Comparison of ENCODE assay signal across 1 cellular context in the genomic region with DNA sequence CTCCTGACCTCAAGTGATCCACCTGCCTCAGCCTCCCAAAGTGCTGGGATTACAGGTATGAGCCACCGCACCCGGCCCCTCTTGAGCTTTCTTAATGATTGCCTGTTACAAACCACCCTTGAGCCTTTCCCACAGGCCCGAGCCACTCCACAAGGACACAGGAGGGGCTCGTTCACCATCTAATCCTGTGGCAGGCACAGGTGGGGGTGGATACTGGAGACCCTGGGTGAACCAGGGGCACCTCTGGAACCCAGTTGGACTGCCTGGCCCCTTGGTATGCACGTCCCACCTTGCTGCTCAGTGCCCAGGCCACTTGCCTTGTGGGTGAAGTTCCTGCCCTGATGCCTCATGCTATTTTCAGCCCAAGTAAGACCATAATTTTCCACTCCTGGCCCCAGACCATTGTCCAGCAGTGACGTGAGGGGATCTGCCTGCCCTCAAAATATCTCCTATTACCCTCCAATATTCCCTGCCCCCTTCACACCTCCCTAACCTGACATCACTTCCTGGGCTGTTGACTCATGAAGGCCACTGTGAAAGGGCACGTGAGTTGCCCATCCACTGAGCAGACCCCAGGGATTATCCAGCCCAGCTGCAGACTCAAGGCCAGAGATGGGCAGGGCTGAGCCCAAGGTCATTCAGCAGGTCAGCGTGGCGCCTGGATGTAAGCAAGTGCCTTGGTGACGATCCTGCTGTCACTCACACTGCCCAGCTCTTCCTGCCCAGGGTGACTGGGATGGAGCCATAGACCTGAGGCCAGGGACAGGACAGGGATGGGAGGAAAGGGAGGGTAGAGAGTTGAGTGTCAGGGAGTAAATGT.
A peak's percentile ranks its signal among the peaks of the same experiment; 100 is the strongest.
TF ChIP-seq lines count a peak whose summit lies in the region.

No MANE protein-coding gene starts in this region.

TF ChIP-seq in HepG2, 621 proteins besides CTCF, POLR2A, EP300 and RAD21 (continued from another document and continues in another):
- TF ChIP-seq ZFP36L2 (CRISPR knock-in tag; IDR thresholded peaks at IDR 0.05) (no peak), ZBTB38 (CRISPR knock-in tag; IDR thresholded peaks at IDR 0.05) (peak; percentile 47; the same call in 1 of the 2 replicates), TBL1XR1 (IDR thresholded peaks at IDR 0.05; ENCODE audit: borderline replicate concordance, low read length, partially characterized antibody) (no peak), ELF1 (CRISPR knock-in tag; IDR thresholded peaks at IDR 0.05) (peak; percentile 57; the same call in 1 of the 2 replicates), RBAK (CRISPR knock-in tag; IDR thresholded peaks at IDR 0.05) (no peak), PRPF4 (IDR thresholded peaks at IDR 0.05; ENCODE audit: low read depth, low read length, poor library complexity, severe bottlenecking) (no peak), REPIN1 (CRISPR knock-in tag; IDR thresholded peaks at IDR 0.05; ENCODE audit: borderline replicate concordance, low read depth) (peak; percentile 64; the same call in 1 of the 2 replicates), ZFX (CRISPR knock-in tag; IDR thresholded peaks at IDR 0.05; ENCODE audit: low read depth) (peak; percentile 73), CAMTA2 (CRISPR knock-in tag; IDR thresholded peaks at IDR 0.05; ENCODE audit: borderline replicate concordance) (no peak), ZMYM2 (CRISPR knock-in tag; IDR thresholded peaks at IDR 0.05) (no peak), ZNF101 (CRISPR knock-in tag; IDR thresholded peaks at IDR 0.05; ENCODE audit: borderline replicate concordance, low read depth) (no peak), ZNF75D (CRISPR knock-in tag; IDR thresholded peaks at IDR 0.05; ENCODE audit: borderline replicate concordance) (no peak), PCBP1 (IDR thresholded peaks at IDR 0.05; ENCODE audit: borderline replicate concordance, low read depth, low read length) (no peak), PHF5A (CRISPR knock-in tag; IDR thresholded peaks at IDR 0.05; ENCODE audit: low read depth, unreplicated experiment) (no peak), ZNF296 (CRISPR knock-in tag; conservative IDR thresholded peaks at IDR 0.05) (peak; percentile 47; the same call in 1 of the 2 replicates), CBX2 (IDR thresholded peaks at IDR 0.05; ENCODE audit: low read depth, low read length) (no peak), CBX2 (CRISPR knock-in tag; IDR thresholded peaks at IDR 0.05; ENCODE audit: low read depth) (no peak), ZNF879 (CRISPR knock-in tag; IDR thresholded peaks at IDR 0.05) (no peak), ZNF724P (CRISPR knock-in tag; IDR thresholded peaks at IDR 0.05; ENCODE audit: borderline replicate concordance) (peak; percentile 60; the same call in 1 of the 2 replicates), NBN (conservative IDR thresholded peaks at IDR 0.05) (no peak), PHF8 (CRISPR knock-in tag; IDR thresholded peaks at IDR 0.05) (no peak), ZNF510 (CRISPR knock-in tag; IDR thresholded peaks at IDR 0.05; ENCODE audit: low read depth) (no peak), ARHGAP35 (CRISPR knock-in tag; IDR thresholded peaks at IDR 0.05; ENCODE audit: borderline replicate concordance) (no peak), ZNF83 (CRISPR knock-in tag; IDR thresholded peaks at IDR 0.05; ENCODE audit: borderline replicate concordance) (no peak), HNRNPH1 (optimal IDR thresholded peaks at IDR 0.05; ENCODE audit: low read depth, low read length) (no peak), NRL (CRISPR knock-in tag; IDR thresholded peaks at IDR 0.05; ENCODE audit: borderline replicate concordance) (no peak), JUND (CRISPR knock-in tag; IDR thresholded peaks at IDR 0.05) (peak; percentile 89; the same call in 1 of the 2 replicates), ADNP (CRISPR knock-in tag; IDR thresholded peaks at IDR 0.05) (no peak)
- TF ChIP-seq, protein P1, sequence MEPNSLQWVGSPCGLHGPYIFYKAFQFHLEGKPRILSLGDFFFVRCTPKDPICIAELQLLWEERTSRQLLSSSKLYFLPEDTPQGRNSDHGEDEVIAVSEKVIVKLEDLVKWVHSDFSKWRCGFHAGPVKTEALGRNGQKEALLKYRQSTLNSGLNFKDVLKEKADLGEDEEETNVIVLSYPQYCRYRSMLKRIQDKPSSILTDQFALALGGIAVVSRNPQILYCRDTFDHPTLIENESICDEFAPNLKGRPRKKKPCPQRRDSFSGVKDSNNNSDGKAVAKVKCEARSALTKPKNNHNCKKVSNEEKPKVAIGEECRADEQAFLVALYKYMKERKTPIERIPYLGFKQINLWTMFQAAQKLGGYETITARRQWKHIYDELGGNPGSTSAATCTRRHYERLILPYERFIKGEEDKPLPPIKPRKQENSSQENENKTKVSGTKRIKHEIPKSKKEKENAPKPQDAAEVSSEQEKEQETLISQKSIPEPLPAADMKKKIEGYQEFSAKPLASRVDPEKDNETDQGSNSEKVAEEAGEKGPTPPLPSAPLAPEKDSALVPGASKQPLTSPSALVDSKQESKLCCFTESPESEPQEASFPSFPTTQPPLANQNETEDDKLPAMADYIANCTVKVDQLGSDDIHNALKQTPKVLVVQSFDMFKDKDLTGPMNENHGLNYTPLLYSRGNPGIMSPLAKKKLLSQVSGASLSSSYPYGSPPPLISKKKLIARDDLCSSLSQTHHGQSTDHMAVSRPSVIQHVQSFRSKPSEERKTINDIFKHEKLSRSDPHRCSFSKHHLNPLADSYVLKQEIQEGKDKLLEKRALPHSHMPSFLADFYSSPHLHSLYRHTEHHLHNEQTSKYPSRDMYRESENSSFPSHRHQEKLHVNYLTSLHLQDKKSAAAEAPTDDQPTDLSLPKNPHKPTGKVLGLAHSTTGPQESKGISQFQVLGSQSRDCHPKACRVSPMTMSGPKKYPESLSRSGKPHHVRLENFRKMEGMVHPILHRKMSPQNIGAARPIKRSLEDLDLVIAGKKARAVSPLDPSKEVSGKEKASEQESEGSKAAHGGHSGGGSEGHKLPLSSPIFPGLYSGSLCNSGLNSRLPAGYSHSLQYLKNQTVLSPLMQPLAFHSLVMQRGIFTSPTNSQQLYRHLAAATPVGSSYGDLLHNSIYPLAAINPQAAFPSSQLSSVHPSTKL (CRISPR knock-in tag; IDR thresholded peaks at IDR 0.05), result peak; percentile 94
- TF ChIP-seq, protein P2, sequence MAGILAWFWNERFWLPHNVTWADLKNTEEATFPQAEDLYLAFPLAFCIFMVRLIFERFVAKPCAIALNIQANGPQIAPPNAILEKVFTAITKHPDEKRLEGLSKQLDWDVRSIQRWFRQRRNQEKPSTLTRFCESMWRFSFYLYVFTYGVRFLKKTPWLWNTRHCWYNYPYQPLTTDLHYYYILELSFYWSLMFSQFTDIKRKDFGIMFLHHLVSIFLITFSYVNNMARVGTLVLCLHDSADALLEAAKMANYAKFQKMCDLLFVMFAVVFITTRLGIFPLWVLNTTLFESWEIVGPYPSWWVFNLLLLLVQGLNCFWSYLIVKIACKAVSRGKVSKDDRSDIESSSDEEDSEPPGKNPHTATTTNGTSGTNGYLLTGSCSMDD (CRISPR knock-in tag; IDR thresholded peaks at IDR 0.05), result no peak
- TF ChIP-seq, protein P3, sequence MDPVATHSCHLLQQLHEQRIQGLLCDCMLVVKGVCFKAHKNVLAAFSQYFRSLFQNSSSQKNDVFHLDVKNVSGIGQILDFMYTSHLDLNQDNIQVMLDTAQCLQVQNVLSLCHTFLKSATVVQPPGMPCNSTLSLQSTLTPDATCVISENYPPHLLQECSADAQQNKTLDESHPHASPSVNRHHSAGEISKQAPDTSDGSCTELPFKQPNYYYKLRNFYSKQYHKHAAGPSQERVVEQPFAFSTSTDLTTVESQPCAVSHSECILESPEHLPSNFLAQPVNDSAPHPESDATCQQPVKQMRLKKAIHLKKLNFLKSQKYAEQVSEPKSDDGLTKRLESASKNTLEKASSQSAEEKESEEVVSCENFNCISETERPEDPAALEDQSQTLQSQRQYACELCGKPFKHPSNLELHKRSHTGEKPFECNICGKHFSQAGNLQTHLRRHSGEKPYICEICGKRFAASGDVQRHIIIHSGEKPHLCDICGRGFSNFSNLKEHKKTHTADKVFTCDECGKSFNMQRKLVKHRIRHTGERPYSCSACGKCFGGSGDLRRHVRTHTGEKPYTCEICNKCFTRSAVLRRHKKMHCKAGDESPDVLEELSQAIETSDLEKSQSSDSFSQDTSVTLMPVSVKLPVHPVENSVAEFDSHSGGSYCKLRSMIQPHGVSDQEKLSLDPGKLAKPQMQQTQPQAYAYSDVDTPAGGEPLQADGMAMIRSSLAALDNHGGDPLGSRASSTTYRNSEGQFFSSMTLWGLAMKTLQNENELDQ (CRISPR knock-in tag; IDR thresholded peaks at IDR 0.05; ENCODE audit: borderline replicate concordance), result no peak
- TF ChIP-seq, protein P4, sequence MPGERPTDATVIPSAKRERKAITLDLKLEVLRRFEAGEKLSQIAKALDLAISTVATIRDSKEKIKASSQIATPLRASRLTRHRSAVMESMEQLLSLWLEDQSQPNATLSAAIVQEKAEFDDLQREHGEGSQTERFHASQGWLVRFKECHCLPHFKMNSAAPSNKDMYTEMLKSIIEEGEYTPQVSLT (CRISPR knock-in tag; IDR thresholded peaks at IDR 0.05; ENCODE audit: borderline replicate concordance, low read depth), result no peak
- TF ChIP-seq, protein P5, sequence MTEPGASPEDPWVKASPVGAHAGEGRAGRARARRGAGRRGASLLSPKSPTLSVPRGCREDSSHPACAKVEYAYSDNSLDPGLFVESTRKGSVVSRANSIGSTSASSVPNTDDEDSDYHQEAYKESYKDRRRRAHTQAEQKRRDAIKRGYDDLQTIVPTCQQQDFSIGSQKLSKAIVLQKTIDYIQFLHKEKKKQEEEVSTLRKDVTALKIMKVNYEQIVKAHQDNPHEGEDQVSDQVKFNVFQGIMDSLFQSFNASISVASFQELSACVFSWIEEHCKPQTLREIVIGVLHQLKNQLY (CRISPR knock-in tag; IDR thresholded peaks at IDR 0.05), result peak; percentile 77
- TF ChIP-seq, protein P6, sequence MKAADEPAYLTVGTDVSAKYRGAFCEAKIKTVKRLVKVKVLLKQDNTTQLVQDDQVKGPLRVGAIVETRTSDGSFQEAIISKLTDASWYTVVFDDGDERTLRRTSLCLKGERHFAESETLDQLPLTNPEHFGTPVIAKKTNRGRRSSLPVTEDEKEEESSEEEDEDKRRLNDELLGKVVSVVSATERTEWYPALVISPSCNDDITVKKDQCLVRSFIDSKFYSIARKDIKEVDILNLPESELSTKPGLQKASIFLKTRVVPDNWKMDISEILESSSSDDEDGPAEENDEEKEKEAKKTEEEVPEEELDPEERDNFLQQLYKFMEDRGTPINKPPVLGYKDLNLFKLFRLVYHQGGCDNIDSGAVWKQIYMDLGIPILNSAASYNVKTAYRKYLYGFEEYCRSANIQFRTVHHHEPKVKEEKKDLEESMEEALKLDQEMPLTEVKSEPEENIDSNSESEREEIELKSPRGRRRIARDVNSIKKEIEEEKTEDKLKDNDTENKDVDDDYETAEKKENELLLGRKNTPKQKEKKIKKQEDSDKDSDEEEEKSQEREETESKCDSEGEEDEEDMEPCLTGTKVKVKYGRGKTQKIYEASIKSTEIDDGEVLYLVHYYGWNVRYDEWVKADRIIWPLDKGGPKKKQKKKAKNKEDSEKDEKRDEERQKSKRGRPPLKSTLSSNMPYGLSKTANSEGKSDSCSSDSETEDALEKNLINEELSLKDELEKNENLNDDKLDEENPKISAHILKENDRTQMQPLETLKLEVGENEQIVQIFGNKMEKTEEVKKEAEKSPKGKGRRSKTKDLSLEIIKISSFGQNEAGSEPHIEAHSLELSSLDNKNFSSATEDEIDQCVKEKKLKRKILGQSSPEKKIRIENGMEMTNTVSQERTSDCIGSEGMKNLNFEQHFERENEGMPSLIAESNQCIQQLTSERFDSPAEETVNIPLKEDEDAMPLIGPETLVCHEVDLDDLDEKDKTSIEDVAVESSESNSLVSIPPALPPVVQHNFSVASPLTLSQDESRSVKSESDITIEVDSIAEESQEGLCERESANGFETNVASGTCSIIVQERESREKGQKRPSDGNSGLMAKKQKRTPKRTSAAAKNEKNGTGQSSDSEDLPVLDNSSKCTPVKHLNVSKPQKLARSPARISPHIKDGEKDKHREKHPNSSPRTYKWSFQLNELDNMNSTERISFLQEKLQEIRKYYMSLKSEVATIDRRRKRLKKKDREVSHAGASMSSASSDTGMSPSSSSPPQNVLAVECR (CRISPR knock-in tag; IDR thresholded peaks at IDR 0.05; ENCODE audit: borderline replicate concordance), result peak; percentile 57; the same call in 1 of the 2 replicates
- TF ChIP-seq, protein P7, sequence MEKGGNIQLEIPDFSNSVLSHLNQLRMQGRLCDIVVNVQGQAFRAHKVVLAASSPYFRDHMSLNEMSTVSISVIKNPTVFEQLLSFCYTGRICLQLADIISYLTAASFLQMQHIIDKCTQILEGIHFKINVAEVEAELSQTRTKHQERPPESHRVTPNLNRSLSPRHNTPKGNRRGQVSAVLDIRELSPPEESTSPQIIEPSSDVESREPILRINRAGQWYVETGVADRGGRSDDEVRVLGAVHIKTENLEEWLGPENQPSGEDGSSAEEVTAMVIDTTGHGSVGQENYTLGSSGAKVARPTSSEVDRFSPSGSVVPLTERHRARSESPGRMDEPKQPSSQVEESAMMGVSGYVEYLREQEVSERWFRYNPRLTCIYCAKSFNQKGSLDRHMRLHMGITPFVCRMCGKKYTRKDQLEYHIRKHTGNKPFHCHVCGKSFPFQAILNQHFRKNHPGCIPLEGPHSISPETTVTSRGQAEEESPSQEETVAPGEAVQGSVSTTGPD (CRISPR knock-in tag; IDR thresholded peaks at IDR 0.05), result no peak
- TF ChIP-seq, protein P8, sequence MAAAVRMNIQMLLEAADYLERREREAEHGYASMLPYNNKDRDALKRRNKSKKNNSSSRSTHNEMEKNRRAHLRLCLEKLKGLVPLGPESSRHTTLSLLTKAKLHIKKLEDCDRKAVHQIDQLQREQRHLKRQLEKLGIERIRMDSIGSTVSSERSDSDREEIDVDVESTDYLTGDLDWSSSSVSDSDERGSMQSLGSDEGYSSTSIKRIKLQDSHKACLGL (CRISPR knock-in tag; IDR thresholded peaks at IDR 0.05), result peak; percentile 60; the same call in 1 of the 2 replicates
- TF ChIP-seq, protein P9, sequence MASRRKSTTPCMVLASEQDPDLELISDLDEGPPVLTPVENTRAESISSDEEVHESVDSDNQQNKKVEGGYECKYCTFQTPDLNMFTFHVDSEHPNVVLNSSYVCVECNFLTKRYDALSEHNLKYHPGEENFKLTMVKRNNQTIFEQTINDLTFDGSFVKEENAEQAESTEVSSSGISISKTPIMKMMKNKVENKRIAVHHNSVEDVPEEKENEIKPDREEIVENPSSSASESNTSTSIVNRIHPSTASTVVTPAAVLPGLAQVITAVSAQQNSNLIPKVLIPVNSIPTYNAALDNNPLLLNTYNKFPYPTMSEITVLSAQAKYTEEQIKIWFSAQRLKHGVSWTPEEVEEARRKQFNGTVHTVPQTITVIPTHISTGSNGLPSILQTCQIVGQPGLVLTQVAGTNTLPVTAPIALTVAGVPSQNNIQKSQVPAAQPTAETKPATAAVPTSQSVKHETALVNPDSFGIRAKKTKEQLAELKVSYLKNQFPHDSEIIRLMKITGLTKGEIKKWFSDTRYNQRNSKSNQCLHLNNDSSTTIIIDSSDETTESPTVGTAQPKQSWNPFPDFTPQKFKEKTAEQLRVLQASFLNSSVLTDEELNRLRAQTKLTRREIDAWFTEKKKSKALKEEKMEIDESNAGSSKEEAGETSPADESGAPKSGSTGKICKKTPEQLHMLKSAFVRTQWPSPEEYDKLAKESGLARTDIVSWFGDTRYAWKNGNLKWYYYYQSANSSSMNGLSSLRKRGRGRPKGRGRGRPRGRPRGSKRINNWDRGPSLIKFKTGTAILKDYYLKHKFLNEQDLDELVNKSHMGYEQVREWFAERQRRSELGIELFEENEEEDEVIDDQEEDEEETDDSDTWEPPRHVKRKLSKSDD (CRISPR knock-in tag; IDR thresholded peaks at IDR 0.05; ENCODE audit: low read depth), result no peak
- TF ChIP-seq, protein P10, sequence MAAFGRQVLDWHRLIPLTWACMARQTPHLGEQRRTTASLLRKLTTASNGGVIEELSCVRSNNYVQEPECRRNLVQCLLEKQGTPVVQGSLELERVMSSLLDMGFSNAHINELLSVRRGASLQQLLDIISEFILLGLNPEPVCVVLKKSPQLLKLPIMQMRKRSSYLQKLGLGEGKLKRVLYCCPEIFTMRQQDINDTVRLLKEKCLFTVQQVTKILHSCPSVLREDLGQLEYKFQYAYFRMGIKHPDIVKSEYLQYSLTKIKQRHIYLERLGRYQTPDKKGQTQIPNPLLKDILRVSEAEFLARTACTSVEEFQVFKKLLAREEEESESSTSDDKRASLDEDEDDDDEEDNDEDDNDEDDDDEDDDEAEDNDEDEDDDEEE (CRISPR knock-in tag; IDR thresholded peaks at IDR 0.05), result no peak
